ENCODE assay signal across 1 cellular context in the genomic region with DNA sequence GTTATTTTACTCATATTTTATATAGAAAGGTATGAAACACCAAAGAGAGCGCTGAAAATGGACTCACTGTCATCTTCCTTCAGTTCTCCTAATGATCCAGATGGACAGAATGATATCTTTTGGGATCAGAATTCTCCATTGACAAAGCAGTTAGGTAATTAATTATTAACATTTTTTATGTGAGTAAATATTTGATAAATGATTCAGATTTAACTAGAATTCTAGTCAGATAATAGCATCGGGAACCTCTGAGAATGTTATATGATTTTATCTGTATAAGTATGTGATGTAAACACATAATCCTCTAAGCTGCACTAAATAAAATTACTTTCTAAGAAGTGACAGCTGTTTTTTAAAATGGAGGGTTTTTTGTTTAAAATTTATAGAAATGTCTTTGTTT.
TF ChIP-seq lines count a peak whose summit lies in the region.

No MANE protein-coding gene starts in this region.

TF ChIP-seq in GM12878, 131 proteins besides CTCF, POLR2A, EP300 and RAD21 (continued from another document):
- TF ChIP-seq, protein P1, sequence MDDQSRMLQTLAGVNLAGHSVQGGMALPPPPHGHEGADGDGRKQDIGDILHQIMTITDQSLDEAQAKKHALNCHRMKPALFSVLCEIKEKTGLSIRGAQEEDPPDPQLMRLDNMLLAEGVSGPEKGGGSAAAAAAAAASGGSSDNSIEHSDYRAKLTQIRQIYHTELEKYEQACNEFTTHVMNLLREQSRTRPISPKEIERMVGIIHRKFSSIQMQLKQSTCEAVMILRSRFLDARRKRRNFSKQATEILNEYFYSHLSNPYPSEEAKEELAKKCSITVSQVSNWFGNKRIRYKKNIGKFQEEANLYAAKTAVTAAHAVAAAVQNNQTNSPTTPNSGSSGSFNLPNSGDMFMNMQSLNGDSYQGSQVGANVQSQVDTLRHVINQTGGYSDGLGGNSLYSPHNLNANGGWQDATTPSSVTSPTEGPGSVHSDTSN (IDR thresholded peaks at IDR 0.05; ENCODE audit: insufficient replicate concordance, low read depth, low read length): no peak
- TF ChIP-seq BHLHE40 (IDR thresholded peaks at IDR 0.05; ENCODE audit: borderline replicate concordance in 1 of 2, low read depth in 2 of 2, low read length in 1 of 2): no peak
- TF ChIP-seq JUNB (IDR thresholded peaks at IDR 0.05): no peak
- no peak for TF ChIP-seq RUNX3 (IDR thresholded peaks at IDR 0.05; ENCODE audit: low read length)
- no peak for TF ChIP-seq IKZF1 (conservative IDR thresholded peaks at IDR 0.05)
- TF ChIP-seq NKRF (conservative IDR thresholded peaks at IDR 0.05): no peak
- TF ChIP-seq YBX1 (IDR thresholded peaks at IDR 0.05): no peak
- TF ChIP-seq, protein P2, sequence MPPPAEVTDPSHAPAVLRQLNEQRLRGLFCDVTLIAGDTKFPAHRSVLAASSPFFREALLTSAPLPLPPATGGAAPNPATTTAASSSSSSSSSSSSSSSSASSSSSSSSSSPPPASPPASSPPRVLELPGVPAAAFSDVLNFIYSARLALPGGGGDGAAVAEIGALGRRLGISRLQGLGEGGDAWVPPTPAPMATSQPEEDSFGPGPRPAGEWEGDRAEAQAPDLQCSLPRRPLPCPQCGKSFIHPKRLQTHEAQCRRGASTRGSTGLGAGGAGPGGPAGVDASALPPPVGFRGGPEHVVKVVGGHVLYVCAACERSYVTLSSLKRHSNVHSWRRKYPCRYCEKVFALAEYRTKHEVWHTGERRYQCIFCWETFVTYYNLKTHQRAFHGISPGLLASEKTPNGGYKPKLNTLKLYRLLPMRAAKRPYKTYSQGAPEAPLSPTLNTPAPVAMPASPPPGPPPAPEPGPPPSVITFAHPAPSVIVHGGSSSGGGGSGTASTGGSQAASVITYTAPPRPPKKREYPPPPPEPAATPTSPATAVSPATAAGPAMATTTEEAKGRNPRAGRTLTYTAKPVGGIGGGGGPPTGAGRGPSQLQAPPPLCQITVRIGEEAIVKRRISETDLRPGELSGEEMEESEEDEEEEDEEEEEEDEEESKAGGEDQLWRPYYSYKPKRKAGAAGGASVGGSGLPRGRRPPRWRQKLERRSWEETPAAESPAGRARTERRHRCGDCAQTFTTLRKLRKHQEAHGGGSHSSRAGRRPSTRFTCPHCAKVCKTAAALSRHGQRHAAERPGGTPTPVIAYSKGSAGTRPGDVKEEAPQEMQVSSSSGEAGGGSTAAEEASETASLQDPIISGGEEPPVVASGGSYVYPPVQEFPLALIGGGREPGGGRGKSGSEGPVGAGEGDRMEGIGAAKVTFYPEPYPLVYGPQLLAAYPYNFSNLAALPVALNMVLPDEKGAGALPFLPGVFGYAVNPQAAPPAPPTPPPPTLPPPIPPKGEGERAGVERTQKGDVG (CRISPR knock-in tag; IDR thresholded peaks at IDR 0.05): no peak
- TF ChIP-seq ETV6 (conservative IDR thresholded peaks at IDR 0.05 in 1 of 2, IDR thresholded peaks at IDR 0.05 in 1 of 2; ENCODE audit: borderline replicate concordance in 1 of 2, low read depth in 1 of 2): no peak
- no peak for TF ChIP-seq TCF12 (IDR thresholded peaks at IDR 0.05; ENCODE audit: low read depth, low read length)
